ENCODE assay signal across 2 cellular contexts in the genomic region with DNA sequence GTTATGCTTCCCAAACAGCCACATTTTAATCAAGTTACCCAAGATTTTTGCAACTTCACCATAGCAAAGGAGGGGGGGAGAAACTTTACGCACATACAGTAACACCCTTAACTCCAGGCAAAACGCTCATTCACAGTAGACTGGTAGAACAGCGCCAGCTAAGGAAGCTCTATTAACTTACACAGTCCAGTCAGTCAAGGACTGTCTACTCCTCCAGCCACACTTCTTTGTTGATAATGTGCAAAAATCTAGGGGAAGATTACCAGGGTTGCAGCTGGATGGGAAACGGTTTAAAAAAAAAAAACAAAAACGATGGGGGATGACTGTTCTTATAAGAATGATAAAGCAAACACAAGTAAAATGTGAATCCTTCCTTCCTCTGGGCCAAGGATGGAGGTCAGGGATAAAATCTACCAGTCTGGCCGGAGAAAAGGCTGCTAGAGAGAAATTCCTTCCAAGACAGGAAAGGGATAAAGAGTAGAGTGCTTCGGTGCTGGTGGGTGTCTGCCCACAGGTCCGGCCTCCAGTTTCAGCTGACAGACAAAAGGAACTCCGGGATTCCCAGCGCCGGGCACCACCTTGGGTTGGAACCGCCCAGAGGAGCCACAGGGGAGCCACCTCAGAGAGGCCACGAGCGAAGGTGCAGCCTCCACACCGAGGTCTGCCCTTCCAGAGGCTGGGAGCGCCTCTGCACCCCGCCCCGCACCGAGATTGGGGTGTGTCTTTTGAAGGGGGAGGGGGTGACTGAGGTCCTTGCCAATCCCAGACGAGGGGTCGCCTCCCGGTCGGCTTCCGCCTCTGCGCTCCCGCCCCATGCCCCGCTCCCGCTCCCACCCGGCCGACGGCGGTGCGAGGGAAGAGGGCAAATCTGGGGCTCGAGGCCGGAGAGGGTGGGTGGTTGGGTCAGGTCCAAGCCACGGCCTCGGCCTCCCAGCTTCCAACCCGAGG.
TF ChIP-seq lines count a peak whose summit lies in the region.

No MANE protein-coding gene starts in this region.

TF ChIP-seq in HEK293, 187 proteins besides CTCF, POLR2A, EP300 and RAD21 (continues in another document):
- no peak for TF ChIP-seq ZNF132 (tag by site-specific recombination; IDR thresholded peaks at IDR 0.05; ENCODE audit: borderline replicate concordance)
- TF ChIP-seq ZNF266 (tag by site-specific recombination; IDR thresholded peaks at IDR 0.05; ENCODE audit: low read depth): no peak
- no peak for TF ChIP-seq ZNF112 (tag by site-specific recombination; IDR thresholded peaks at IDR 0.05)
- no peak for TF ChIP-seq ZNF530 (tag by site-specific recombination; IDR thresholded peaks at IDR 0.05; ENCODE audit: low read depth)
- TF ChIP-seq BCL11B (tag by site-specific recombination; IDR thresholded peaks at IDR 0.05; ENCODE audit: low read depth): no peak
- no peak for TF ChIP-seq ZNF10 (tag by site-specific recombination; IDR thresholded peaks at IDR 0.05)
- TF ChIP-seq ZNF449 (tag by site-specific recombination; IDR thresholded peaks at IDR 0.05): no peak
- no peak for TF ChIP-seq ZFP37 (tag by site-specific recombination; IDR thresholded peaks at IDR 0.05)
- no peak for TF ChIP-seq ZNF701 (tag by site-specific recombination; IDR thresholded peaks at IDR 0.05)
- TF ChIP-seq ZEB2 (tag by site-specific recombination; IDR thresholded peaks at IDR 0.05): 0 out of 2 replicates have a peak, but pooled peaks have one; percentile 52
- TF ChIP-seq, protein P1, sequence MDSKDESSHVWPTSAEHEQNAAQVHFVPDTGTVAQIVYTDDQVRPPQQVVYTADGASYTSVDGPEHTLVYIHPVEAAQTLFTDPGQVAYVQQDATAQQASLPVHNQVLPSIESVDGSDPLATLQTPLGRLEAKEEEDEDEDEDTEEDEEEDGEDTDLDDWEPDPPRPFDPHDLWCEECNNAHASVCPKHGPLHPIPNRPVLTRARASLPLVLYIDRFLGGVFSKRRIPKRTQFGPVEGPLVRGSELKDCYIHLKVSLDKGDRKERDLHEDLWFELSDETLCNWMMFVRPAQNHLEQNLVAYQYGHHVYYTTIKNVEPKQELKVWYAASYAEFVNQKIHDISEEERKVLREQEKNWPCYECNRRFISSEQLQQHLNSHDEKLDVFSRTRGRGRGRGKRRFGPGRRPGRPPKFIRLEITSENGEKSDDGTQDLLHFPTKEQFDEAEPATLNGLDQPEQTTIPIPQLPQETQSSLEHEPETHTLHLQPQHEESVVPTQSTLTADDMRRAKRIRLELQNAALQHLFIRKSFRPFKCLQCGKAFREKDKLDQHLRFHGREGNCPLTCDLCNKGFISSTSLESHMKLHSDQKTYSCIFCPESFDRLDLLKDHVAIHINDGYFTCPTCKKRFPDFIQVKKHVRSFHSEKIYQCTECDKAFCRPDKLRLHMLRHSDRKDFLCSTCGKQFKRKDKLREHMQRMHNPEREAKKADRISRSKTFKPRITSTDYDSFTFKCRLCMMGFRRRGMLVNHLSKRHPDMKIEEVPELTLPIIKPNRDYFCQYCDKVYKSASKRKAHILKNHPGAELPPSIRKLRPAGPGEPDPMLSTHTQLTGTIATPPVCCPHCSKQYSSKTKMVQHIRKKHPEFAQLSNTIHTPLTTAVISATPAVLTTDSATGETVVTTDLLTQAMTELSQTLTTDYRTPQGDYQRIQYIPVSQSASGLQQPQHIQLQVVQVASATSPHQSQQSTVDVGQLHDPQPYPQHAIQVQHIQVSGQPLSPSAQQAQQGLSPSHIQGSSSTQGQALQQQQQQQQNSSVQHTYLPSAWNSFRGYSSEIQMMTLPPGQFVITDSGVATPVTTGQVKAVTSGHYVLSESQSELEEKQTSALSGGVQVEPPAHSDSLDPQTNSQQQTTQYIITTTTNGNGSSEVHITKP (tag by site-specific recombination; IDR thresholded peaks at IDR 0.05): peak; percentile 59
- no peak for TF ChIP-seq ZBTB7A (tag by site-specific recombination; IDR thresholded peaks at IDR 0.05; ENCODE audit: low read depth)
- TF ChIP-seq SP3 (tag by site-specific recombination; IDR thresholded peaks at IDR 0.05): peak; percentile 79
- TF ChIP-seq ZNF155 (tag by site-specific recombination; IDR thresholded peaks at IDR 0.05): no peak
- TF ChIP-seq ZBTB8A (tag by site-specific recombination; IDR thresholded peaks at IDR 0.05): peak; percentile 48; the same call in 1 of the 2 replicates
- no peak for TF ChIP-seq OSR2 (tag by site-specific recombination; IDR thresholded peaks at IDR 0.05)
- TF ChIP-seq SP7 (tag by site-specific recombination; IDR thresholded peaks at IDR 0.05): no peak; the same call in 1 of the 2 replicates
- no peak for TF ChIP-seq PRDM1 (tag by site-specific recombination; IDR thresholded peaks at IDR 0.05)
- no peak for TF ChIP-seq MEIS1 (CRISPR knock-in tag; IDR thresholded peaks at IDR 0.05; ENCODE audit: borderline replicate concordance)
- TF ChIP-seq ZNF341 (tag by site-specific recombination; IDR thresholded peaks at IDR 0.05; ENCODE audit: low read depth): peak; percentile 68
- TF ChIP-seq ZNF843 (tag by site-specific recombination; IDR thresholded peaks at IDR 0.05): 0 out of 2 replicates have a peak, but pooled peaks have one; percentile 27
- peak; percentile 92 for TF ChIP-seq ZNF398 (tag by site-specific recombination; IDR thresholded peaks at IDR 0.05)
- no peak for TF ChIP-seq ZNF433 (tag by site-specific recombination; IDR thresholded peaks at IDR 0.05; ENCODE audit: low read depth)
- no peak for TF ChIP-seq ZNF677 (tag by site-specific recombination; IDR thresholded peaks at IDR 0.05)
- no peak for TF ChIP-seq ZNF76 (tag by site-specific recombination; IDR thresholded peaks at IDR 0.05; ENCODE audit: borderline replicate concordance, low read depth)
- no peak for TF ChIP-seq ZNF777 (tag by site-specific recombination; IDR thresholded peaks at IDR 0.05; ENCODE audit: borderline replicate concordance)
- TF ChIP-seq GLIS2 (tag by site-specific recombination; IDR thresholded peaks at IDR 0.05): peak; percentile 97

TF ChIP-seq in HepG2, 621 proteins besides CTCF, POLR2A, EP300 and RAD21 (continues in another document):
- TF ChIP-seq MAZ (IDR thresholded peaks at IDR 0.05; ENCODE audit: borderline replicate concordance, low read depth, low read length) (no peak), MAZ (CRISPR knock-in tag; IDR thresholded peaks at IDR 0.05; ENCODE audit: low read depth) (peak; percentile 43; the same call in 1 of the 2 replicates), KAT8 (CRISPR knock-in tag; IDR thresholded peaks at IDR 0.05) (peak; percentile 29; the same call in 1 of the 2 replicates), PAXIP1 (CRISPR knock-in tag; conservative IDR thresholded peaks at IDR 0.05) (0 out of 2 replicates have a peak, but pooled peaks have one; percentile 8), GZF1 (CRISPR knock-in tag; IDR thresholded peaks at IDR 0.05) (no peak), SNAPC2 (CRISPR knock-in tag; IDR thresholded peaks at IDR 0.05) (0 out of 2 replicates have a peak, but pooled peaks have one; percentile 46), GABPA (IDR thresholded peaks at IDR 0.05; ENCODE audit: low read depth, low read length) (no peak), GABPA (CRISPR knock-in tag; IDR thresholded peaks at IDR 0.05; ENCODE audit: low read depth) (no peak), ASH2L (IDR thresholded peaks at IDR 0.05; ENCODE audit: insufficient read length, low read depth, low read length) (peak; percentile 15), HOXD1 (CRISPR knock-in tag; IDR thresholded peaks at IDR 0.05) (0 out of 2 replicates have a peak, but pooled peaks have one; percentile 15), ZFY (CRISPR knock-in tag; IDR thresholded peaks at IDR 0.05) (0 out of 2 replicates have a peak, but pooled peaks have one; percentile 24), PCBP2 (optimal IDR thresholded peaks at IDR 0.05; ENCODE audit: low read depth, low read length, poor library complexity, severe bottlenecking) (no peak), LCORL (IDR thresholded peaks at IDR 0.05) (no peak), LCORL (CRISPR knock-in tag; IDR thresholded peaks at IDR 0.05) (no peak), ZFX (CRISPR knock-in tag; IDR thresholded peaks at IDR 0.05; ENCODE audit: low read depth) (0 out of 2 replicates have a peak, but pooled peaks have one; percentile 11), KAT2B (IDR thresholded peaks at IDR 0.05; ENCODE audit: borderline replicate concordance, low read depth, low read length) (no peak), ZNF333 (CRISPR knock-in tag; IDR thresholded peaks at IDR 0.05; ENCODE audit: borderline replicate concordance) (0 out of 2 replicates have a peak, but pooled peaks have one; percentile 27), CREB3 (CRISPR knock-in tag; IDR thresholded peaks at IDR 0.05) (no peak), ZNF777 (CRISPR knock-in tag; IDR thresholded peaks at IDR 0.05) (peak; percentile 64; the same call in 1 of the 2 replicates), ZNF709 (CRISPR knock-in tag; IDR thresholded peaks at IDR 0.05) (0 out of 2 replicates have a peak, but pooled peaks have one; percentile 52), TARDBP (CRISPR knock-in tag; IDR thresholded peaks at IDR 0.05) (0 out of 2 replicates have a peak, but pooled peaks have one; percentile 29), KDM4B (CRISPR knock-in tag; IDR thresholded peaks at IDR 0.05) (no peak), SNAI1 (CRISPR knock-in tag; IDR thresholded peaks at IDR 0.05; ENCODE audit: borderline replicate concordance) (no peak; the same call in 1 of the 2 replicates), TFDP1 (CRISPR knock-in tag; IDR thresholded peaks at IDR 0.05; ENCODE audit: borderline replicate concordance) (0 out of 2 replicates have a peak, but pooled peaks have one; percentile 35)
- TF ChIP-seq, protein P2, sequence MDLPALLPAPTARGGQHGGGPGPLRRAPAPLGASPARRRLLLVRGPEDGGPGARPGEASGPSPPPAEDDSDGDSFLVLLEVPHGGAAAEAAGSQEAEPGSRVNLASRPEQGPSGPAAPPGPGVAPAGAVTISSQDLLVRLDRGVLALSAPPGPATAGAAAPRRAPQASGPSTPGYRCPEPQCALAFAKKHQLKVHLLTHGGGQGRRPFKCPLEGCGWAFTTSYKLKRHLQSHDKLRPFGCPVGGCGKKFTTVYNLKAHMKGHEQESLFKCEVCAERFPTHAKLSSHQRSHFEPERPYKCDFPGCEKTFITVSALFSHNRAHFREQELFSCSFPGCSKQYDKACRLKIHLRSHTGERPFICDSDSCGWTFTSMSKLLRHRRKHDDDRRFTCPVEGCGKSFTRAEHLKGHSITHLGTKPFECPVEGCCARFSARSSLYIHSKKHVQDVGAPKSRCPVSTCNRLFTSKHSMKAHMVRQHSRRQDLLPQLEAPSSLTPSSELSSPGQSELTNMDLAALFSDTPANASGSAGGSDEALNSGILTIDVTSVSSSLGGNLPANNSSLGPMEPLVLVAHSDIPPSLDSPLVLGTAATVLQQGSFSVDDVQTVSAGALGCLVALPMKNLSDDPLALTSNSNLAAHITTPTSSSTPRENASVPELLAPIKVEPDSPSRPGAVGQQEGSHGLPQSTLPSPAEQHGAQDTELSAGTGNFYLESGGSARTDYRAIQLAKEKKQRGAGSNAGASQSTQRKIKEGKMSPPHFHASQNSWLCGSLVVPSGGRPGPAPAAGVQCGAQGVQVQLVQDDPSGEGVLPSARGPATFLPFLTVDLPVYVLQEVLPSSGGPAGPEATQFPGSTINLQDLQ (CRISPR knock-in tag; IDR thresholded peaks at IDR 0.05): no peak
- TF ChIP-seq, protein P3, sequence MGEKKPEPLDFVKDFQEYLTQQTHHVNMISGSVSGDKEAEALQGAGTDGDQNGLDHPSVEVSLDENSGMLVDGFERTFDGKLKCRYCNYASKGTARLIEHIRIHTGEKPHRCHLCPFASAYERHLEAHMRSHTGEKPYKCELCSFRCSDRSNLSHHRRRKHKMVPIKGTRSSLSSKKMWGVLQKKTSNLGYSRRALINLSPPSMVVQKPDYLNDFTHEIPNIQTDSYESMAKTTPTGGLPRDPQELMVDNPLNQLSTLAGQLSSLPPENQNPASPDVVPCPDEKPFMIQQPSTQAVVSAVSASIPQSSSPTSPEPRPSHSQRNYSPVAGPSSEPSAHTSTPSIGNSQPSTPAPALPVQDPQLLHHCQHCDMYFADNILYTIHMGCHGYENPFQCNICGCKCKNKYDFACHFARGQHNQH (CRISPR knock-in tag; IDR thresholded peaks at IDR 0.05): peak; percentile 45; the same call in 1 of the 2 replicates
